1 cellular context compared by ENCODE assay signal in the genomic region with DNA sequence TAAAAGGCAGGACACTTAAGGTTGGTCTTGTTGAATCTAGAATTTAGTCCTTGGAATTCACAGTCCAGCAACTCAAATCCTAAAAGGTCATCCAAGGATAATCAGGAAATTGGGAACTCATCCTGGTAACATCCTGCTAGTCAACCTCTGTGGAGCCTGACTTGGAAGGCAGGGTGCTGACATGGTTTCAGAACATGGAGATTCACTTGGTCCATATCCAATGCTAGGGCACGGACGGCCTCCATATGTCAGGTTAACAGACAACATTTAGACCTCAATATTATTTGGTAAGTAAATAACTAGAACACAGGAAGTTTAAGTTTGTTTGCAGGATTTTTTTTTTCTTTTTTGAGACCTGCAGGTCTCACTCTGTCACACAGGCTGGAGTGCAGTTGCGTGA.
TF ChIP-seq lines count a peak whose summit lies in the region.

No MANE protein-coding gene starts in this region.

TF ChIP-seq in IMR-90, 13 proteins besides CTCF, POLR2A, EP300 and RAD21 (continued from another document):
- TF ChIP-seq RCOR1 (IDR thresholded peaks at IDR 0.05; ENCODE audit: insufficient replicate concordance, low read length): no peak
